Comparison of ENCODE assay signal across 8 cellular contexts in genomic region chr1:52141513-52142219, GRCh38. TPM values are rescaled to one million over a fixed set of nuclear protein-coding genes. Genes with fewer than 3 reads are reported as not detected.
A peak's percentile ranks its signal among the peaks of the same experiment; 100 is the strongest.
DNase-seq lines count a peak whose midpoint lies in the region; ATAC-seq and TF ChIP-seq lines count a peak whose summit lies in the region.

Gene ZFYVE9 (plus strand): TSS chr1:52142089. CDS start chr1:52233207, 91,118 bp downstream.

- H3K9me3 ChIP-seq in OCI-LY1 (ENCODE audit: low read length) (no peaks in the 10 kb centered on the region), esophagus (ENCODE audit: control insufficient read depth in 2 of 2, insufficient read depth in 1 of 2, low read depth in 1 of 2, low read length in 1 of 2) (no peaks in the 10 kb centered on the region), mucosa of rectum (ENCODE audit: control insufficient read depth in 2 of 2, low read length in 2 of 2) (no peaks in the 10 kb centered on the region)

- 1% methylated on average over 47 to 72 of the region's 72 CpGs for WGBS in esophagus, 2 donors

- no peaks in the 10 kb centered on the region for H3K79me2 ChIP-seq in OCI-LY1 (ENCODE audit: insufficient read depth, low read length)

- TF ChIP-seq CTCF in OCI-LY1 (IDR thresholded peaks at IDR 0.05; ENCODE audit: low read length) = peak; percentile 39

- ATAC-seq in GM19351 (IDR thresholded peaks at IDR 0.05; ENCODE audit: unreplicated experiment) (peak; percentile 63), HG03565 (IDR thresholded peaks at IDR 0.05; ENCODE audit: unreplicated experiment) (peak; percentile 48)

- H3K27ac ChIP-seq in OCI-LY1 (ENCODE audit: low read depth, low read length, poor library complexity, severe bottlenecking) (no peak within 1 kb of the TSS), esophagus (ENCODE audit: low read depth in 2 of 2, low read length in 1 of 2) (peak within 1 kb of the TSS; percentile 94 to 95), mucosa of rectum (ENCODE audit: low read depth in 2 of 2, low read length in 2 of 2) (peak within 1 kb of the TSS; percentile 85)

- no peaks in the 10 kb centered on the region for H3K9me2 ChIP-seq in OCI-LY1 (ENCODE audit: low read depth, low read length)

- H2AFZ ChIP-seq in OCI-LY1 (ENCODE audit: low read length) = no peak within 1 kb of the TSS

- H3K4me3 ChIP-seq in OCI-LY1 (ENCODE audit: low read depth, low read length, poor library complexity, severe bottlenecking) = peak within 1 kb of the TSS; percentile 64
- H3K4me3 ChIP-seq in esophagus (ENCODE audit: low read depth in 1 of 2, low read length in 2 of 2) = peak within 1 kb of the TSS; percentile 77 to 95
- peak within 1 kb of the TSS; percentile 74 to 81 for H3K4me3 ChIP-seq in mucosa of rectum (ENCODE audit: low read length in 2 of 2)

- no peaks in the 10 kb centered on the region for H3K36me3 ChIP-seq in OCI-LY1 (ENCODE audit: insufficient read depth, low read length)
- H3K36me3 ChIP-seq in esophagus (ENCODE audit: control insufficient read depth in 2 of 2, insufficient read depth in 2 of 2, low read length in 1 of 2) = no peaks in the 10 kb centered on the region
- no peaks in the 10 kb centered on the region for H3K36me3 ChIP-seq in mucosa of rectum (ENCODE audit: control insufficient read depth in 2 of 2, insufficient read depth in 2 of 2, low read length in 2 of 2)

- H3K4me1 ChIP-seq in OCI-LY1 (ENCODE audit: insufficient read depth, low read length, severe bottlenecking) (peaks cover 13% of the 10 kb centered on the region), esophagus (ENCODE audit: control insufficient read depth in 2 of 2, insufficient read depth in 2 of 2, low read length in 1 of 2) (no peaks in the 10 kb centered on the region), mucosa of rectum (ENCODE audit: control insufficient read depth in 2 of 2, insufficient read depth in 2 of 2, low read length in 2 of 2) (peaks cover 8 to 18% of the 10 kb centered on the region in 2 donors)

- H4K20me1 ChIP-seq in OCI-LY1 (ENCODE audit: insufficient read depth, low read length) = no peaks in the 10 kb centered on the region

- peak; percentile 2 to 83 (median 50) for DNase-seq in C1 segment of cervical spinal cord (lab: John Stamatoyannopoulos, UW)
- DNase-seq in activated T-cell treated with anti-CD3 and anti-CD28 coated beads, Interleukin-2, amount 50 U/mL, for 1 hour = peak; percentile 83
- peak; percentile 38 to 45 for DNase-seq in stimulated activated CD8-positive, alpha-beta memory T cell treated with anti-CD3 and anti-CD28 coated beads, Interleukin-7, amount 100 ng/mL, for 1 hour (ENCODE audit: low read depth in 2 of 2)

- no peaks in the 10 kb centered on the region for H3F3A ChIP-seq in OCI-LY1 (ENCODE audit: insufficient read depth, low read length)

- no peaks in the 10 kb centered on the region for H3K27me3 ChIP-seq in OCI-LY1 (ENCODE audit: insufficient read depth, low read length)
- no peaks in the 10 kb centered on the region for H3K27me3 ChIP-seq in esophagus (ENCODE audit: control insufficient read depth in 1 of 2, insufficient read depth in 2 of 2, low read length in 2 of 2)
- no peaks in the 10 kb centered on the region for H3K27me3 ChIP-seq in mucosa of rectum (ENCODE audit: control insufficient read depth in 2 of 2, insufficient read depth in 2 of 2, low read length in 2 of 2)

- peak within 1 kb of the TSS; percentile 63 for H3K9ac ChIP-seq in OCI-LY1 (ENCODE audit: low read length)
- H3K9ac ChIP-seq in mucosa of rectum (ENCODE audit: low read depth in 1 of 2, low read length in 2 of 2) = peak within 1 kb of the TSS; percentile 75 to 92

- peak within 1 kb of the TSS; percentile 70 for H3K4me2 ChIP-seq in OCI-LY1 (ENCODE audit: low read length)

RNA-seq across cellular contexts. Expression of gene ZFYVE9, which starts in this region (rescaled TPM):
- polyA plus RNA-seq in esophagus = 1 to 10 TPM; 2.7 to 5.6 TPM
